Comparison of ENCODE assay signal across 12 cellular contexts in genomic region chr6:36075656-36076055, GRCh38. TPM values are rescaled to one million over a fixed set of nuclear protein-coding genes. Genes with fewer than 3 reads are reported as not detected.
DNase-seq lines count a peak whose midpoint lies in the region; ATAC-seq and TF ChIP-seq lines count a peak whose summit lies in the region.
"Had no signal": no experiment of that assay in that cellular context is flagged by ENCODE, and none has a peak within 500 bp of the region (broad histone marks: within the 10 kb centered on the region; RNA-seq: fewer than 3 reads in every experiment).

No MANE protein-coding gene starts in this region.

- POLR2A ChIA-PET in activated CD8-positive, alpha-beta T cell treated with anti-CD3 and anti-CD28 coated beads for 36 hours (lab: Charles Lee), result interaction anchor here (0.8 kb wide), 1 partner anchor 18 kb away, joined by 3 read pairs; no protein-coding TSS in a partner anchor
- POLR2A ChIA-PET in activated CD8-positive, alpha-beta T cell treated with anti-CD3 and anti-CD28 coated beads, Interleukin-2, amount 10 ng/mL, durations not matched to agents 7 days and 5 days (lab: Charles Lee), result no interaction called here

- no peaks in the 10 kb centered on the region for H3K9me3 Mint-ChIP-seq in activated CD8-positive, alpha-beta T cell treated with anti-CD3 and anti-CD28 coated beads for 36 hours
- peaks cover 6% of the 10 kb centered on the region for H3K9me3 Mint-ChIP-seq in activated CD8-positive, alpha-beta T cell treated with anti-CD3 and anti-CD28 coated beads, Interleukin-2, amount 10 ng/mL, durations not matched to agents 7 days and 5 days (ENCODE audit: insufficient read depth)
- H3K9me3 Mint-ChIP-seq in stimulated activated effector memory CD8-positive, alpha-beta T cell treated with anti-CD3 and anti-CD28 coated beads, Interleukin-12 subunit alpha, Interleukin-12 subunit beta, amount 100 ng/mL, for 72 hours, result no peaks in the 10 kb centered on the region

- CTCF ChIA-PET in activated CD8-positive, alpha-beta T cell treated with anti-CD3 and anti-CD28 coated beads for 36 hours (lab: Charles Lee), result interaction anchor here (1.0 to 2.5 kb wide), 4 partner anchors 11 to 265 kb away, joined by 4 to 12 read pairs (median 6); no protein-coding TSS in a partner anchor
- CTCF ChIA-PET in activated CD8-positive, alpha-beta T cell treated with anti-CD3 and anti-CD28 coated beads, Interleukin-2, amount 10 ng/mL, durations not matched to agents 7 days and 5 days (lab: Charles Lee), result interaction anchor here (1.7 kb wide), 1 partner anchor 19 kb away, joined by 6 read pairs; no protein-coding TSS in a partner anchor

- DNase-seq in activated CD8-positive, alpha-beta T cell treated with anti-CD3 and anti-CD28 coated beads for 36 hours, result peak; percentile 14
- no peak for DNase-seq in activated CD8-positive, alpha-beta T cell treated with anti-CD3 and anti-CD28 coated beads, Interleukin-2, amount 10 ng/mL, durations not matched to agents 7 days and 5 days
- DNase-seq in NCI-H69 (lab: John Stamatoyannopoulos, UW) (peak; percentile 33), erythroblast (lab: John Stamatoyannopoulos, UW) (peak; percentile 59 to 66), NCI-H2196 (lab: John Stamatoyannopoulos, UW; ENCODE audit: unreplicated experiment) (no peak)
- no peak for DNase-seq in stimulated activated effector memory CD8-positive, alpha-beta T cell treated with anti-CD3 and anti-CD28 coated beads, Interleukin-12 subunit alpha, Interleukin-12 subunit beta, amount 100 ng/mL, for 72 hours (ENCODE audit: low spot score in 2 of 2)
- DNase-seq: activated T-cell treated with anti-CD3 and anti-CD28 coated beads, Interleukin-2, amount 50 U/mL, for 48 hours; NCI-H1092; thyroid gland had no signal

- H3K4me3 Mint-ChIP-seq in activated CD8-positive, alpha-beta T cell treated with anti-CD3 and anti-CD28 coated beads for 36 hours, result no peak overlapping the region
- no peak overlapping the region for H3K4me3 Mint-ChIP-seq in activated CD8-positive, alpha-beta T cell treated with anti-CD3 and anti-CD28 coated beads, Interleukin-2, amount 10 ng/mL, durations not matched to agents 7 days and 5 days
- H3K4me3 Mint-ChIP-seq in stimulated activated effector memory CD8-positive, alpha-beta T cell treated with anti-CD3 and anti-CD28 coated beads, Interleukin-12 subunit alpha, Interleukin-12 subunit beta, amount 100 ng/mL, for 72 hours, result no peak overlapping the region

- H3K27ac Mint-ChIP-seq in activated CD8-positive, alpha-beta T cell treated with anti-CD3 and anti-CD28 coated beads for 36 hours, result no peak overlapping the region
- no peak overlapping the region for H3K27ac Mint-ChIP-seq in activated CD8-positive, alpha-beta T cell treated with anti-CD3 and anti-CD28 coated beads, Interleukin-2, amount 10 ng/mL, durations not matched to agents 7 days and 5 days
- peak overlapping the region; percentile 76 for H3K27ac Mint-ChIP-seq in stimulated activated effector memory CD8-positive, alpha-beta T cell treated with anti-CD3 and anti-CD28 coated beads, Interleukin-12 subunit alpha, Interleukin-12 subunit beta, amount 100 ng/mL, for 72 hours

- intact Hi-C loops in activated CD8-positive, alpha-beta T cell treated with anti-CD3 and anti-CD28 coated beads for 36 hours (cut with micrococcal nuclease), result no loop called here

- no peak for TF ChIP-seq POLR2A in erythroblast (IDR thresholded peaks at IDR 0.05; ENCODE audit: low read length)

- no peak for TF ChIP-seq CTCF in activated CD8-positive, alpha-beta T cell treated with anti-CD3 and anti-CD28 coated beads for 36 hours (IDR thresholded peaks at IDR 0.05)

- peaks cover 21% of the 10 kb centered on the region for H3K4me1 Mint-ChIP-seq in activated CD8-positive, alpha-beta T cell treated with anti-CD3 and anti-CD28 coated beads for 36 hours (ENCODE audit: low read depth)
- H3K4me1 Mint-ChIP-seq in activated CD8-positive, alpha-beta T cell treated with anti-CD3 and anti-CD28 coated beads, Interleukin-2, amount 10 ng/mL, durations not matched to agents 7 days and 5 days (ENCODE audit: low read depth), result no peaks in the 10 kb centered on the region
- H3K4me1 Mint-ChIP-seq in stimulated activated effector memory CD8-positive, alpha-beta T cell treated with anti-CD3 and anti-CD28 coated beads, Interleukin-12 subunit alpha, Interleukin-12 subunit beta, amount 100 ng/mL, for 72 hours, result peaks cover 17% of the 10 kb centered on the region

- no peaks in the 10 kb centered on the region for H3K27me3 Mint-ChIP-seq in activated CD8-positive, alpha-beta T cell treated with anti-CD3 and anti-CD28 coated beads for 36 hours
- no peaks in the 10 kb centered on the region for H3K27me3 Mint-ChIP-seq in activated CD8-positive, alpha-beta T cell treated with anti-CD3 and anti-CD28 coated beads, Interleukin-2, amount 10 ng/mL, durations not matched to agents 7 days and 5 days (ENCODE audit: low read depth)

- peaks cover 39% of the 10 kb centered on the region for H3K36me3 Mint-ChIP-seq in activated CD8-positive, alpha-beta T cell treated with anti-CD3 and anti-CD28 coated beads for 36 hours (ENCODE audit: low read depth)
- H3K36me3 Mint-ChIP-seq in activated CD8-positive, alpha-beta T cell treated with anti-CD3 and anti-CD28 coated beads, Interleukin-2, amount 10 ng/mL, durations not matched to agents 7 days and 5 days (ENCODE audit: low read depth), result peaks cover 38% of the 10 kb centered on the region
- H3K36me3 Mint-ChIP-seq in stimulated activated effector memory CD8-positive, alpha-beta T cell treated with anti-CD3 and anti-CD28 coated beads, Interleukin-12 subunit alpha, Interleukin-12 subunit beta, amount 100 ng/mL, for 72 hours, result peaks cover 78% of the 10 kb centered on the region

- peak; percentile 42 for ATAC-seq in activated CD8-positive, alpha-beta T cell treated with anti-CD3 and anti-CD28 coated beads for 36 hours
- ATAC-seq in activated CD8-positive, alpha-beta T cell treated with anti-CD3 and anti-CD28 coated beads, Interleukin-2, amount 10 ng/mL, durations not matched to agents 7 days and 5 days, result no peak
- ATAC-seq in stimulated activated effector memory CD8-positive, alpha-beta T cell treated with anti-CD3 and anti-CD28 coated beads, Interleukin-12 subunit alpha, Interleukin-12 subunit beta, amount 100 ng/mL, for 72 hours, result no peak
- ATAC-seq in GM21515 (IDR thresholded peaks at IDR 0.05; ENCODE audit: unreplicated experiment), result no peak
- no peak for ATAC-seq in HG03571 (IDR thresholded peaks at IDR 0.05; ENCODE audit: unreplicated experiment)

RNA-seq across cellular contexts. Expression of gene MAPK14, which starts 48.0 kb away (rescaled TPM):
- 10 to 100 TPM; 45.7 to 49.8 TPM for total RNA-seq in activated CD8-positive, alpha-beta T cell treated with anti-CD3 and anti-CD28 coated beads for 36 hours
- total RNA-seq in activated CD8-positive, alpha-beta T cell treated with anti-CD3 and anti-CD28 coated beads, Interleukin-2, amount 10 ng/mL, durations not matched to agents 7 days and 5 days, result 10 to 100 TPM; 59.3 to 59.5 TPM

RNA-seq across cellular contexts. Expression of gene SLC26A8, which starts 51.2 kb away (rescaled TPM):
- total RNA-seq in activated CD8-positive, alpha-beta T cell treated with anti-CD3 and anti-CD28 coated beads for 36 hours, result not detected
- total RNA-seq in activated CD8-positive, alpha-beta T cell treated with anti-CD3 and anti-CD28 coated beads, Interleukin-2, amount 10 ng/mL, durations not matched to agents 7 days and 5 days, result not detected
- total RNA-seq: lung microvascular endothelial cell had no signal

RNA-seq across cellular contexts. Expression of gene MAPK13, which starts 54.7 kb away (rescaled TPM):
- 10 to 100 TPM; 60.4 to 60.9 TPM for total RNA-seq in activated CD8-positive, alpha-beta T cell treated with anti-CD3 and anti-CD28 coated beads for 36 hours
- total RNA-seq in activated CD8-positive, alpha-beta T cell treated with anti-CD3 and anti-CD28 coated beads, Interleukin-2, amount 10 ng/mL, durations not matched to agents 7 days and 5 days, result 10 to 100 TPM; 42.6 to 43.5 TPM

Comparison
In these comparisons a context has a peak if more than half of its experiments do, and no peak if none do; other contexts are left out.
1. DNase-seq: peak in activated CD8-positive, alpha-beta T cell treated with anti-CD3 and anti-CD28 coated beads for 36 hours (single experiment), NCI-H69 (single experiment) and erythroblast (2 of 2); none in activated CD8-positive, alpha-beta T cell treated with anti-CD3 and anti-CD28 coated beads, Interleukin-2, amount 10 ng/mL, durations not matched to agents 7 days and 5 days (single experiment), stimulated activated effector memory CD8-positive, alpha-beta T cell treated with anti-CD3 and anti-CD28 coated beads, Interleukin-12 subunit alpha, Interleukin-12 subunit beta, amount 100 ng/mL, for 72 hours (0 of 2) and NCI-H2196 (single experiment).